In genomic region chr7:140924821-140925421, GRCh38 we compare ENCODE assay signal across 8 cellular contexts. TPM values are rescaled to one million over a fixed set of nuclear protein-coding genes. Genes with fewer than 3 reads are reported as not detected.
DNase-seq lines count a peak whose midpoint lies in the region; ATAC-seq and TF ChIP-seq lines count a peak whose summit lies in the region.

TSS of gene BRAF (minus strand) at chr7:140924929. CDS start at chr7:140924703, 226 bp downstream.

- H3K4me1 Mint-ChIP-seq in T-helper 17 cell, result peaks cover 16% of the 10 kb centered on the region
- H3K4me1 Mint-ChIP-seq in progenitor cell of endocrine pancreas (ENCODE audit: low read depth), result peaks cover 2% of the 10 kb centered on the region

- in situ Hi-C loops in GM13977 (cut with MboI; ENCODE audit: low pct_unique_long_range_greater_than_20kb, low sequenced_read_pairs, unreplicated experiment), result no loop called here

- DNase-seq in GM13977 (ENCODE audit: low spot score) (peak; percentile 90), NCI-H1694 (lab: John Stamatoyannopoulos, UW) (peak; percentile 56), T-helper 17 cell (peak; percentile 90 to 97 (median 92)), amygdala (lab: John Stamatoyannopoulos, UW) (peak; percentile 8 to 93 (median 81)), left ventricle myocardium inferior (peak; percentile 91), progenitor cell of endocrine pancreas (ENCODE audit: low spot score, unreplicated experiment) (peak; percentile 86), upper lobe of right lung (peak; percentile 95)

- no peaks in the 10 kb centered on the region for H3K27me3 Mint-ChIP-seq in T-helper 17 cell
- no peaks in the 10 kb centered on the region for H3K27me3 Mint-ChIP-seq in progenitor cell of endocrine pancreas

- H3K4me3 ChIP-seq in left ventricle myocardium inferior (peak within 1 kb of the TSS; percentile 96), upper lobe of right lung (peak within 1 kb of the TSS; percentile 78)

- peak within 1 kb of the TSS; percentile 98 for H3K27ac ChIP-seq in left ventricle myocardium inferior (replicated peaks)
- H3K27ac ChIP-seq in upper lobe of right lung, result peak within 1 kb of the TSS; percentile 96

- H3K4me3 Mint-ChIP-seq in T-helper 17 cell (peak within 1 kb of the TSS; percentile 61), progenitor cell of endocrine pancreas (ENCODE audit: low read depth) (peak within 1 kb of the TSS; percentile 92)

- H3K27me3 ChIP-seq in left ventricle myocardium inferior (ENCODE audit: low read depth) (no peaks in the 10 kb centered on the region), upper lobe of right lung (no peaks in the 10 kb centered on the region)

- ATAC-seq in HG02884 (IDR thresholded peaks at IDR 0.05; ENCODE audit: unreplicated experiment) (peak; percentile 45), T-helper 17 cell (peak; percentile 70), upper lobe of right lung (peak; percentile 86)

- H3K36me3 Mint-ChIP-seq in T-helper 17 cell (ENCODE audit: low read depth) (peaks cover 2% of the 10 kb centered on the region), progenitor cell of endocrine pancreas (ENCODE audit: insufficient read depth) (no peaks in the 10 kb centered on the region)

- TF ChIP-seq CTCF in GM13977 (IDR thresholded peaks at IDR 0.05; ENCODE audit: extremely low read depth, insufficient read depth, missing control alignments), result no peak
- no peak for TF ChIP-seq CTCF in left ventricle myocardium inferior (IDR thresholded peaks at IDR 0.05; ENCODE audit: borderline replicate concordance)
- TF ChIP-seq CTCF in progenitor cell of endocrine pancreas (IDR thresholded peaks at IDR 0.05; ENCODE audit: unreplicated experiment), result no peak
- TF ChIP-seq CTCF in upper lobe of right lung (IDR thresholded peaks at IDR 0.05), result no peak

- no peak within 1 kb of the TSS for H3K27ac Mint-ChIP-seq in T-helper 17 cell
- H3K27ac Mint-ChIP-seq in progenitor cell of endocrine pancreas, result peak within 1 kb of the TSS; percentile 99

- intact Hi-C loops in left ventricle myocardium inferior (cut with micrococcal nuclease) (no loop called here), upper lobe of right lung (cut with DNase I) (no loop called here)

- H3K36me3 ChIP-seq in left ventricle myocardium inferior, result no peaks in the 10 kb centered on the region
- H3K36me3 ChIP-seq in upper lobe of right lung, result no peaks in the 10 kb centered on the region

- H3K9me3 ChIP-seq in T-helper 17 cell (ENCODE audit: control insufficient read depth, low read length, poor library complexity, severe bottlenecking) (no peaks in the 10 kb centered on the region), left ventricle myocardium inferior (replicated peaks) (peaks cover 4% of the 10 kb centered on the region), upper lobe of right lung (no peaks in the 10 kb centered on the region)

- H3K4me1 ChIP-seq in left ventricle myocardium inferior (peaks cover 52% of the 10 kb centered on the region), upper lobe of right lung (peaks cover 25% of the 10 kb centered on the region)

- no peaks in the 10 kb centered on the region for H3K9me3 Mint-ChIP-seq in progenitor cell of endocrine pancreas (ENCODE audit: low read depth)

RNA-seq across cellular contexts. Expression of gene BRAF, which starts in this region (rescaled TPM):
- total RNA-seq in T-helper 17 cell (10 to 100 TPM; 56.1 to 59.6 TPM), left ventricle myocardium inferior (18.8 TPM), progenitor cell of endocrine pancreas (60.5 and 64.9 TPM in 2 replicates), upper lobe of right lung (40.2 TPM)

Comparison
In these comparisons a context has a peak if more than half of its experiments do, and no peak if none do; other contexts are left out.
1. Peak in every context shown above with its lines: DNase-seq, ATAC-seq, H3K4me3 ChIP-seq and H3K27ac ChIP-seq.